In the genomic region with DNA sequence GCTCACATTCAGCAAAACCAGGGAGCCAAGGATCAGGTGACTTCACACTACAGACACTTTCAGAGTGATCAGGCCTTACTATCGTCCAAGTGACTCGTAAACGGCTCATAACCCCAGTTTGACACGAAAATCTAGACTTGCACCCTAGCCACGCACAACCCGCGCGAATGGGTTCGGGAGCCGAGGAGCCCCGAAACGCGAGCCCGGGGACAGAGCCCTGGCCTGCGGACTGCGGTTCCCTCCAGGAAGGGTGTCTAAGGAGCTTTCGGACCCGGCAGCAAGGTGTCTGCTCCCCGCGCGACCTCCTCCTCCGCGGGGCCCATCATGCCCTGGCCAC, we compare ENCODE assay signal across 8 cellular contexts. TPM values are rescaled to one million over a fixed set of nuclear protein-coding genes. Genes with fewer than 3 reads are reported as not detected.
A peak's percentile ranks its signal among the peaks of the same experiment; 100 is the strongest.
DNase-seq lines count a peak whose midpoint lies in the region; ATAC-seq, FAIRE-seq and TF ChIP-seq lines count a peak whose summit lies in the region.

No MANE protein-coding gene starts in this region.

- FAIRE-seq in RCC 7860 (lab: Jason Lieb, UNC), result no peak
- FAIRE-seq in D721Med (lab: Jason Lieb, UNC), result no peak

- peak; percentile 54 for DNase-seq in DMS53 treated with DMSO at 0.1 percent for 48 hours (lab: John Stamatoyannopoulos, UW; ENCODE audit: unreplicated experiment)
- DNase-seq in HS-5 (ENCODE audit: low read depth), result peak; percentile 32
- peak; percentile 64 for DNase-seq in RCC 7860 (ENCODE audit: low spot score)
- peak; percentile 4 for DNase-seq in activated naive CD8-positive, alpha-beta T cell treated with anti-CD3 and anti-CD28 coated beads, Interleukin-2, amount 50 U/mL, for 16 hours (ENCODE audit: low read depth, low spot score)
- peak; percentile 77 for DNase-seq in cardiac septum (ENCODE audit: low spot score)
- DNase-seq in pons (ENCODE audit: low spot score), result peak; percentile 68
- DNase-seq in D721Med (ENCODE audit: insufficient read length, low spot score), result no peak

- peak; percentile 25 for ATAC-seq in GM21367 (IDR thresholded peaks at IDR 0.05; ENCODE audit: unreplicated experiment)

- intact Hi-C loops in cardiac septum (cut with DNase I), result loop anchor here (2.0 kb wide), 1 partner anchor 344 kb away; no protein-coding TSS in a partner anchor

- TF ChIP-seq CTCF in D721Med (IDR thresholded peaks at IDR 0.05; ENCODE audit: insufficient read depth, missing control alignments), result no peak

RNA-seq across cellular contexts. Expression of gene ATL2, which starts 0.8 kb away (rescaled TPM):
- 27.1 TPM for total RNA-seq in cardiac septum
